In genomic region chr7:13822678-13823077, GRCh38 we compare ENCODE assay signal across 18 cellular contexts.
A peak's percentile ranks its signal among the peaks of the same experiment; 100 is the strongest.
DNase-seq lines count a peak whose midpoint lies in the region; ATAC-seq and TF ChIP-seq lines count a peak whose summit lies in the region.
"Had no signal": no experiment of that assay in that cellular context is flagged by ENCODE, and none has a peak within 500 bp of the region (broad histone marks: within the 10 kb centered on the region; RNA-seq: fewer than 3 reads in every experiment).

No MANE protein-coding gene starts in this region.

- CTCF ChIA-PET in mammary epithelial cell (lab: Charles Lee; ENCODE audit: low non-redundant PET): no interaction called here

- no TSS peak for BruUV-seq in mammary epithelial cell (replicated peaks; lab: Mats Ljungman, UMichigan)

- H3K4me2 ChIP-seq in mammary epithelial cell (ENCODE audit: insufficient read depth, low read depth, low read length) (no peak overlapping the region), osteoblast (ENCODE audit: insufficient read depth, low read length) (no peak overlapping the region)

- H3K4me3 ChIP-seq in mammary epithelial cell (replicated peaks in 1 of 3; ENCODE audit: insufficient read depth in 1 of 3, low read depth in 2 of 3, low read length in 3 of 3): no peak overlapping the region
- H3K4me3 ChIP-seq in breast epithelium: no peak overlapping the region
- H3K4me3 ChIP-seq in fibroblast of pulmonary artery (replicated peaks; ENCODE audit: low read depth, low read length): no peak overlapping the region
- no peak overlapping the region for H3K4me3 ChIP-seq in osteoblast (ENCODE audit: insufficient read depth, low read length)
- H3K4me3 ChIP-seq: SJSA1 had no signal

- H3K79me2 ChIP-seq in mammary epithelial cell (ENCODE audit: insufficient read depth, low read length): no peaks in the 10 kb centered on the region
- no peaks in the 10 kb centered on the region for H3K79me2 ChIP-seq in osteoblast (ENCODE audit: insufficient read depth, low read length)

- TF ChIP-seq CTCF in mammary epithelial cell (conservative IDR thresholded peaks at IDR 0.05 in 1 of 2, IDR thresholded peaks at IDR 0.05 in 1 of 2; ENCODE audit: extremely low read depth in 1 of 2, insufficient read depth in 1 of 2, low read depth in 1 of 2, low read length in 2 of 2) (no peak), breast epithelium (IDR thresholded peaks at IDR 0.05) (no peak), fibroblast of pulmonary artery (IDR thresholded peaks at IDR 0.05; ENCODE audit: low read length, missing control alignments) (no peak), osteoblast (IDR thresholded peaks at IDR 0.05; ENCODE audit: extremely low read depth, low read depth, low read length) (no peak)

- no peak for ATAC-seq in HG03571 (IDR thresholded peaks at IDR 0.05; ENCODE audit: unreplicated experiment)
- no peak for ATAC-seq in GM21576 (IDR thresholded peaks at IDR 0.05; ENCODE audit: unreplicated experiment)
- ATAC-seq: HepG2 had no signal

- intact Hi-C loops in mammary epithelial cell (cut with micrococcal nuclease): no loop called here
- intact Hi-C loops in breast epithelium (cut with DNase I; ENCODE audit: low total_unique reads): no loop called here

- H3K36me3 ChIP-seq in mammary epithelial cell (ENCODE audit: insufficient read depth, low read length) (no peaks in the 10 kb centered on the region), breast epithelium (no peaks in the 10 kb centered on the region), osteoblast (ENCODE audit: insufficient read depth, low read length) (no peaks in the 10 kb centered on the region)
- H3K36me3 ChIP-seq: SJSA1 had no signal

- no peaks in the 10 kb centered on the region for H3K9me3 ChIP-seq in mammary epithelial cell (replicated peaks; ENCODE audit: insufficient read depth, low read length)
- H3K9me3 ChIP-seq in breast epithelium: no peaks in the 10 kb centered on the region
- no peaks in the 10 kb centered on the region for H3K9me3 ChIP-seq in osteoblast (ENCODE audit: low read depth, low read length)
- H3K9me3 ChIP-seq: SJSA1 had no signal

- dilution Hi-C loops in mammary epithelial cell (cut with HindIII; ENCODE audit: low sequenced_read_pairs): no loop called here

- H3K27me3 ChIP-seq in mammary epithelial cell (ENCODE audit: insufficient read depth, low read length) (no peaks in the 10 kb centered on the region), breast epithelium (no peaks in the 10 kb centered on the region), osteoblast (ENCODE audit: insufficient read depth, low read length) (no peaks in the 10 kb centered on the region)
- H3K27me3 ChIP-seq: SJSA1 had no signal

- in situ Hi-C loops in mammary epithelial cell (cut with MboI; ENCODE audit: low sequenced_read_pairs in 2 of 2): no loop called here

- 68% methylated on average over 3 of the region's 3 CpGs for WGBS in mammary epithelial cell (ENCODE audit: low coverage, missing lambda C conversion rate)

- DNase-seq in mammary epithelial cell (peak; percentile 77), breast epithelium (ENCODE audit: low spot score in 2 of 2) (no peak), RPMI7951 (ENCODE audit: low read depth) (peak; percentile 86), fibroblast of pulmonary artery (ENCODE audit: low read depth) (peak; percentile 14), NCI-H2029 (lab: John Stamatoyannopoulos, UW) (no peak), osteoblast (ENCODE audit: insufficient read length, low spot score, missing footprints) (no peak)
- DNase-seq: 8988T, C1 segment of cervical spinal cord, DMS153, Kasumi-1, NCI-H1436 treated with DMSO at 0.1 percent for 48 hours, NCI-H2081 treated with DMSO at 0.1 percent for 48 hours, NCI-H524 had no signal

- H3K4me1 ChIP-seq in mammary epithelial cell (ENCODE audit: insufficient read depth, low read length) (no peaks in the 10 kb centered on the region), breast epithelium (no peaks in the 10 kb centered on the region), osteoblast (ENCODE audit: insufficient read depth, low read length) (peaks cover 10% of the 10 kb centered on the region)
- H3K4me1 ChIP-seq: SJSA1 had no signal

- H4K20me1 ChIP-seq in mammary epithelial cell (ENCODE audit: insufficient read depth, low read length) (no peaks in the 10 kb centered on the region), osteoblast (ENCODE audit: insufficient read depth, low read length) (no peaks in the 10 kb centered on the region)

- H3K27ac ChIP-seq in mammary epithelial cell (ENCODE audit: insufficient read depth, low read depth, low read length) (no peak overlapping the region), breast epithelium (no peak overlapping the region), osteoblast (ENCODE audit: low read depth, low read length) (no peak overlapping the region)
- H3K27ac ChIP-seq: RWPE1, SJSA1 had no signal

- no peak for TF ChIP-seq POLR2A in breast epithelium (IDR thresholded peaks at IDR 0.05)

- peak overlapping the region; percentile 52 for H2AFZ ChIP-seq in mammary epithelial cell (ENCODE audit: low read depth, low read length)
- H2AFZ ChIP-seq in osteoblast (ENCODE audit: low read length): no peak overlapping the region

- no peak overlapping the region for H3K9ac ChIP-seq in mammary epithelial cell (ENCODE audit: insufficient read depth, low read length)

Comparison
In these comparisons a context has a peak if more than half of its experiments do, and no peak if none do; other contexts are left out.
1. DNase-seq: peak in mammary epithelial cell (single experiment), RPMI7951 (single experiment) and fibroblast of pulmonary artery (single experiment); none in breast epithelium (0 of 2), NCI-H2029 (single experiment) and osteoblast (single experiment).